11 cellular contexts compared by ENCODE assay signal in genomic region chr13:103517066-103517767, GRCh38.
DNase-seq lines count a peak whose midpoint lies in the region; ATAC-seq and TF ChIP-seq lines count a peak whose summit lies in the region.
"Had no signal": no experiment of that assay in that cellular context is flagged by ENCODE, and none has a peak within 500 bp of the region (broad histone marks: within the 10 kb centered on the region; RNA-seq: fewer than 3 reads in every experiment).

No MANE protein-coding gene starts in this region.

- H3K4me3 ChIP-seq in Peyer's patch, result no peak overlapping the region
- no peak overlapping the region for H3K4me3 ChIP-seq in GM23248
- H3K4me3 ChIP-seq: adrenal gland, psoas muscle had no signal

- H3K79me2 ChIP-seq in GM23248 (ENCODE audit: insufficient read depth), result no peaks in the 10 kb centered on the region

- DNase-seq in Peyer's patch (no peak), amygdala (lab: John Stamatoyannopoulos, UW) (no peak), SKM-1 treated with dmso at 0.1 percent for 144 hours (lab: John Stamatoyannopoulos, UW; ENCODE audit: unreplicated experiment) (no peak), GM23248 (no peak)
- no peak for DNase-seq in stimulated activated naive CD4-positive, alpha-beta T cell (lab: John Stamatoyannopoulos, UW)
- DNase-seq: activated CD4-positive, alpha-beta T cell treated with anti-CD3 and anti-CD28 coated beads for 36 hours; adrenal gland; psoas muscle had no signal

- no peak for TF ChIP-seq CTCF in Peyer's patch (IDR thresholded peaks at IDR 0.05)

- H3K36me3 ChIP-seq in Peyer's patch (no peaks in the 10 kb centered on the region), GM23248 (ENCODE audit: low read depth) (no peaks in the 10 kb centered on the region)
- H3K36me3 ChIP-seq: adrenal gland had no signal

- H3K27me3 ChIP-seq in Peyer's patch, result no peaks in the 10 kb centered on the region
- H3K27me3 ChIP-seq in GM23248 (replicated peaks; ENCODE audit: insufficient read depth), result no peaks in the 10 kb centered on the region
- H3K27me3 ChIP-seq: adrenal gland had no signal

- no peak overlapping the region for H3K4me2 ChIP-seq in GM23248 (ENCODE audit: unreplicated experiment)

- H2AFZ ChIP-seq in GM23248, result no peak overlapping the region

- no peaks in the 10 kb centered on the region for H3F3A ChIP-seq in GM23248 (ENCODE audit: insufficient read depth)

- WGBS in GM23248 (ENCODE audit: low coverage in 1 of 2, low lambda C conversion rate in 2 of 2, missing lambda C conversion rate in 2 of 2), 2 experiments, result 9 to 11% methylated on average over 3 of the region's 3 CpGs

- TF ChIP-seq POLR2A in Peyer's patch (IDR thresholded peaks at IDR 0.05), result no peak

- H3K9me2 ChIP-seq in GM23248 (ENCODE audit: insufficient read depth), result no peaks in the 10 kb centered on the region

- in situ Hi-C loops in GM23248 (cut with MboI), result no loop called here

- ATAC-seq in GM18508 (IDR thresholded peaks at IDR 0.05; ENCODE audit: insufficient read depth, unreplicated experiment) (peak; percentile 94), GM21423 (IDR thresholded peaks at IDR 0.05; ENCODE audit: unreplicated experiment) (peak; percentile 93), HG03139 (IDR thresholded peaks at IDR 0.05; ENCODE audit: unreplicated experiment) (peak; percentile 94)
- ATAC-seq: activated CD4-positive, alpha-beta T cell treated with anti-CD3 and anti-CD28 coated beads for 36 hours; psoas muscle had no signal

- H3K4me1 ChIP-seq in Peyer's patch, result peaks cover 0 to 12% (median 0%) of the 10 kb centered on the region in 4 donors
- H3K4me1 ChIP-seq in GM23248 (ENCODE audit: insufficient read depth), result no peaks in the 10 kb centered on the region
- H3K4me1 ChIP-seq: adrenal gland, psoas muscle had no signal

- H3K9ac ChIP-seq in GM23248, result no peak overlapping the region

- H4K20me1 ChIP-seq in GM23248 (ENCODE audit: insufficient read depth), result no peaks in the 10 kb centered on the region

- H3K9me3 ChIP-seq in Peyer's patch (no peaks in the 10 kb centered on the region), GM23248 (ENCODE audit: low read depth) (no peaks in the 10 kb centered on the region)
- H3K9me3 ChIP-seq: adrenal gland, psoas muscle had no signal

- H3K27ac ChIP-seq in Peyer's patch (peak overlapping the region in 3 of 4 donors; percentile 19 to 73 (median 45)), GM23248 (no peak overlapping the region)
- H3K27ac ChIP-seq: adrenal gland, psoas muscle had no signal
